Comparison of ENCODE assay signal across 32 cellular contexts in the genomic region with DNA sequence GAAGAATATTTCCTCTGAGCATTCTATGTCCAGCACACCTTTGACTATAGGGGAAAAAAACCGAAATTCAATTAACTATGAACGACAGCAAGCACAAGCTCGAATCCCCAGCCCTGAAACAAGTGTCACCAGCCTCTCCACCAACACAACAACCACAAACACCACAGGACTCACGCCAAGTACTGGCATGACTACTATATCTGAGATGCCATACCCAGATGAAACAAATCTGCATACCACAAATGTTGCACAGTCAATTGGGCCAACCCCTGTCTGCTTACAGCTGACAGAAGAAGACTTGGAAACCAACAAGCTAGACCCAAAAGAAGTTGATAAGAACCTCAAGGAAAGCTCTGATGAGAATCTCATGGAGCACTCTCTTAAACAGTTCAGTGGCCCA.
DNase-seq lines count a peak whose midpoint lies in the region; ATAC-seq, FAIRE-seq and TF ChIP-seq lines count a peak whose summit lies in the region.
"Had no signal": no experiment of that assay in that cellular context is flagged by ENCODE, and none has a peak within 500 bp of the region (broad histone marks: within the 10 kb centered on the region; RNA-seq: fewer than 3 reads in every experiment).

No MANE protein-coding gene starts in this region.

- peaks cover 9 to 12% of the 10 kb centered on the region in 2 donors for H3K4me1 Mint-ChIP-seq in natural killer cell treated with Interleukin-12 subunit alpha and Interleukin-12 subunit beta and Interleukin-15 and Interleukin-18, amount 100 ng/mL, for 72 hours (ENCODE audit: low read depth in 2 of 2)
- H3K4me1 Mint-ChIP-seq in natural killer cell, result peaks cover 10 to 12% of the 10 kb centered on the region in 2 donors
- H3K4me1 Mint-ChIP-seq in stimulated activated effector memory CD8-positive, alpha-beta T cell treated with anti-CD3 and anti-CD28 coated beads, Interleukin-12 subunit alpha, Interleukin-12 subunit beta, amount 100 ng/mL, for 72 hours, result peaks cover 6% of the 10 kb centered on the region
- H3K4me1 Mint-ChIP-seq: CD14-positive monocyte had no signal

- peak; percentile 60 to 86 for ATAC-seq in natural killer cell treated with Interleukin-12 subunit alpha and Interleukin-12 subunit beta and Interleukin-15 and Interleukin-18, amount 100 ng/mL, for 72 hours
- no peak for ATAC-seq in natural killer cell
- ATAC-seq in GM12878, result no peak
- ATAC-seq in stimulated activated effector memory CD8-positive, alpha-beta T cell treated with anti-CD3 and anti-CD28 coated beads, Interleukin-12 subunit alpha, Interleukin-12 subunit beta, amount 100 ng/mL, for 72 hours, result peak; percentile 65
- ATAC-seq: esophagus mucosa, foreskin keratinocyte, left cardiac atrium, right cardiac atrium had no signal

- no peak for TF ChIP-seq EP300 in GM12878 (IDR thresholded peaks at IDR 0.05; ENCODE audit: borderline replicate concordance in 1 of 2, control insufficient read depth in 1 of 2, low read depth in 2 of 2, low read length in 2 of 2)

- in situ Hi-C loops in GM12878 (cut with MboI), result no loop called here

- H4K20me1 ChIP-seq in GM12878 (ENCODE audit: control insufficient read depth, insufficient read depth), result no peaks in the 10 kb centered on the region

- BruUV-seq in GM12878 (replicated peaks; lab: Mats Ljungman, UMichigan), result no TSS peak

- TF ChIP-seq CTCF in natural killer cell (IDR thresholded peaks at IDR 0.05) (no peak), GM12878 (IDR thresholded peaks at IDR 0.05 in 2 of 3, conservative IDR thresholded peaks at IDR 0.05 in 1 of 3; ENCODE audit: control insufficient read depth in 2 of 3, extremely low read depth in 1 of 3, insufficient read depth in 1 of 3, low read depth in 3 of 3, low read length in 3 of 3) (no peak)

- H3K4me2 ChIP-seq in GM12878 (ENCODE audit: control insufficient read depth, insufficient read depth), result no peak overlapping the region

- 57% methylated on average over 4 of the region's 4 CpGs for WGBS in GM12878 (ENCODE audit: insufficient coverage, insufficient replicate concordance, low lambda C conversion rate, missing lambda C conversion rate)

- H3K36me3 ChIP-seq in GM12878 (ENCODE audit: control insufficient read depth in 2 of 2, insufficient read depth in 2 of 2, low read length in 1 of 2), result peaks cover 0 to 11% of the 10 kb centered on the region in 2 experiments; a peak in 3 of 4 replicates

- no peak overlapping the region for H3K4me3 Mint-ChIP-seq in natural killer cell treated with Interleukin-12 subunit alpha and Interleukin-12 subunit beta and Interleukin-15 and Interleukin-18, amount 100 ng/mL, for 72 hours
- H3K4me3 Mint-ChIP-seq in natural killer cell, result no peak overlapping the region
- H3K4me3 Mint-ChIP-seq in stimulated activated effector memory CD8-positive, alpha-beta T cell treated with anti-CD3 and anti-CD28 coated beads, Interleukin-12 subunit alpha, Interleukin-12 subunit beta, amount 100 ng/mL, for 72 hours, result no peak overlapping the region
- H3K4me3 Mint-ChIP-seq: activated T-cell treated with anti-CD3 and anti-CD28 coated beads, Interleukin-2, amount 50 U/mL, for 24 hours; CD14-positive monocyte; HFFc6; T-helper 2 cell treated with Interferon-gamma antibody and Interleukin-4, amounts not matched to agents 5 μg/mL and 100 μg/mL, for 36 hours had no signal

- H3K27ac Mint-ChIP-seq in natural killer cell treated with Interleukin-12 subunit alpha and Interleukin-12 subunit beta and Interleukin-15 and Interleukin-18, amount 100 ng/mL, for 72 hours, result no peak overlapping the region
- peak overlapping the region in 1 of 2 donors; percentile 37 for H3K27ac Mint-ChIP-seq in natural killer cell
- H3K27ac Mint-ChIP-seq in stimulated activated effector memory CD8-positive, alpha-beta T cell treated with anti-CD3 and anti-CD28 coated beads, Interleukin-12 subunit alpha, Interleukin-12 subunit beta, amount 100 ng/mL, for 72 hours, result no peak overlapping the region
- H3K27ac Mint-ChIP-seq: activated T-cell treated with anti-CD3 and anti-CD28 coated beads, Interleukin-2, amount 50 U/mL, for 24 hours; CD14-positive monocyte; HFFc6; T-helper 2 cell treated with Interferon-gamma antibody and Interleukin-4, amounts not matched to agents 5 μg/mL and 100 μg/mL, for 36 hours had no signal

- FAIRE-seq in GM12878 (lab: Jason Lieb, UNC), result no peak
- FAIRE-seq: HTR-8/SVneo had no signal

- no peaks in the 10 kb centered on the region for H3K4me1 ChIP-seq in GM12878 (ENCODE audit: control insufficient read depth, insufficient read depth, low read length)
- H3K4me1 ChIP-seq: foreskin keratinocyte, stomach, thyroid gland, vagina had no signal

- H3K27ac ChIP-seq in GM12878 (ENCODE audit: control insufficient read depth, insufficient read depth), result no peak overlapping the region
- H3K27ac ChIP-seq: coronary artery, foreskin keratinocyte, stomach, thyroid gland, vagina had no signal

- POLR2A ChIA-PET in GM12878 (lab: Charles Lee), result no interaction called here

- no peak for DNase-seq in natural killer cell treated with Interleukin-12 subunit alpha and Interleukin-12 subunit beta and Interleukin-15 and Interleukin-18, amount 100 ng/mL, for 72 hours (ENCODE audit: low spot score)
- DNase-seq in natural killer cell (no peak), OCI-M1 (lab: John Stamatoyannopoulos, UW) (peak; percentile 72), GM12878 (ENCODE audit: low read depth, low spot score) (no peak), hypothalamus (lab: John Stamatoyannopoulos, UW) (no peak), NCI-H1694 (lab: John Stamatoyannopoulos, UW) (no peak)
- no peak for DNase-seq in stimulated activated effector memory CD8-positive, alpha-beta T cell treated with anti-CD3 and anti-CD28 coated beads, Interleukin-12 subunit alpha, Interleukin-12 subunit beta, amount 100 ng/mL, for 72 hours (ENCODE audit: low spot score in 2 of 2)
- no peak for DNase-seq in stimulated activated naive CD4-positive, alpha-beta T cell treated with Interleukin-2 at 50 U/mL for 16 hours (lab: John Stamatoyannopoulos, UW)
- DNase-seq: activated naive CD4-positive, alpha-beta T cell; activated T-cell treated with anti-CD3 and anti-CD28 coated beads, Interleukin-2, amount 50 U/mL, for 24 hours; DND-41; effector memory CD4-positive, alpha-beta T cell; foreskin keratinocyte; GOT3; HFFc6; Kasumi-1; left cardiac atrium; MV-4-11; NCI-H2171 treated with DMSO at 0.1 percent for 48 hours; NCI-H524; posterior cingulate gyrus; right cardiac atrium; SHP77 treated with DMSO at 0.1 percent for 48 hours; stimulated activated CD4-positive, alpha-beta T cell treated with anti-CD3 and anti-CD28 coated beads, Interleukin-12 subunit alpha, Interleukin-12 subunit beta, amount 100 ng/mL, for 4 hours; stomach; thyroid gland had no signal

- no peak for TF ChIP-seq POLR2A in GM12878 (IDR thresholded peaks at IDR 0.05; ENCODE audit: low read depth, low read length)

- H3K4me3 ChIP-seq in GM12878, result no peak overlapping the region
- H3K4me3 ChIP-seq: coronary artery, stomach, thyroid gland, vagina had no signal

- peaks cover 18% of the 10 kb centered on the region for H3K36me3 Mint-ChIP-seq in natural killer cell treated with Interleukin-12 subunit alpha and Interleukin-12 subunit beta and Interleukin-15 and Interleukin-18, amount 100 ng/mL, for 72 hours
- peaks cover 20% of the 10 kb centered on the region for H3K36me3 Mint-ChIP-seq in natural killer cell
- H3K36me3 Mint-ChIP-seq in stimulated activated effector memory CD8-positive, alpha-beta T cell treated with anti-CD3 and anti-CD28 coated beads, Interleukin-12 subunit alpha, Interleukin-12 subunit beta, amount 100 ng/mL, for 72 hours, result peaks cover 43% of the 10 kb centered on the region

- no peaks in the 10 kb centered on the region for H3K27me3 Mint-ChIP-seq in natural killer cell treated with Interleukin-12 subunit alpha and Interleukin-12 subunit beta and Interleukin-15 and Interleukin-18, amount 100 ng/mL, for 72 hours
- no peaks in the 10 kb centered on the region for H3K27me3 Mint-ChIP-seq in natural killer cell (ENCODE audit: low read depth in 2 of 2)
- H3K27me3 Mint-ChIP-seq: activated T-cell treated with anti-CD3 and anti-CD28 coated beads, Interleukin-2, amount 50 U/mL, for 24 hours had no signal

- TF ChIP-seq RAD21 in GM12878 (IDR thresholded peaks at IDR 0.05; ENCODE audit: insufficient read depth, low read depth, low read length), result no peak

- H3K9me3 ChIP-seq in GM12878 (replicated peaks; ENCODE audit: control insufficient read depth, insufficient read depth, low read length), result no peaks in the 10 kb centered on the region
- H3K9me3 ChIP-seq: stomach, thyroid gland, vagina had no signal

- no peaks in the 10 kb centered on the region for H3K79me2 ChIP-seq in GM12878 (ENCODE audit: control insufficient read depth, insufficient read depth, low read length)

- intact Hi-C loops in natural killer cell (cut with micrococcal nuclease) (no loop called here), GM12878 (cut with micrococcal nuclease; ENCODE audit: unreplicated experiment) (no loop called here)

- SMC1A ChIA-PET in GM12878 (lab: Charles Lee; ENCODE audit: uncharacterized antibody, unreplicated experiment), result no interaction called here

- RAD21 ChIA-PET in GM12878 (lab: Charles Lee; ENCODE audit: unreplicated experiment), result no interaction called here

- no peaks in the 10 kb centered on the region for H3K27me3 ChIP-seq in GM12878 (replicated peaks in 1 of 2; ENCODE audit: control insufficient read depth in 2 of 2, insufficient read depth in 2 of 2, low read length in 1 of 2)
- H3K27me3 ChIP-seq: foreskin keratinocyte, stomach, thyroid gland, vagina had no signal

- no peaks in the 10 kb centered on the region for H3K9me3 Mint-ChIP-seq in natural killer cell treated with Interleukin-12 subunit alpha and Interleukin-12 subunit beta and Interleukin-15 and Interleukin-18, amount 100 ng/mL, for 72 hours
- H3K9me3 Mint-ChIP-seq in natural killer cell, result no peaks in the 10 kb centered on the region
- H3K9me3 Mint-ChIP-seq in stimulated activated effector memory CD8-positive, alpha-beta T cell treated with anti-CD3 and anti-CD28 coated beads, Interleukin-12 subunit alpha, Interleukin-12 subunit beta, amount 100 ng/mL, for 72 hours, result no peaks in the 10 kb centered on the region
- H3K9me3 Mint-ChIP-seq: activated T-cell treated with anti-CD3 and anti-CD28 coated beads, Interleukin-2, amount 50 U/mL, for 24 hours; HFFc6; T-helper 2 cell treated with Interferon-gamma antibody and Interleukin-4, amounts not matched to agents 5 μg/mL and 100 μg/mL, for 36 hours had no signal

- CTCF ChIA-PET in GM12878 (lab: Yijun Ruan, JAX), result no interaction called here

- H3K9ac ChIP-seq in GM12878 (ENCODE audit: control insufficient read depth, insufficient read depth, low read length), result no peak overlapping the region

- H2AFZ ChIP-seq in GM12878 (ENCODE audit: control insufficient read depth, low read depth, low read length), result no peak overlapping the region

TF ChIP-seq in GM12878, 131 proteins besides CTCF, POLR2A, EP300 and RAD21 (continues in another document):
- no peak for TF ChIP-seq SMC3 (IDR thresholded peaks at IDR 0.05; ENCODE audit: borderline replicate concordance, low read length)

Comparison
In these comparisons a context has a peak if more than half of its experiments do, and no peak if none do; other contexts are left out.
1. ATAC-seq: peak in natural killer cell treated with Interleukin-12 subunit alpha and Interleukin-12 subunit beta and Interleukin-15 and Interleukin-18, amount 100 ng/mL, for 72 hours (2 of 2) and stimulated activated effector memory CD8-positive, alpha-beta T cell treated with anti-CD3 and anti-CD28 coated beads, Interleukin-12 subunit alpha, Interleukin-12 subunit beta, amount 100 ng/mL, for 72 hours (single experiment); none in natural killer cell (0 of 3) and GM12878 (single experiment).